In the genomic region with DNA sequence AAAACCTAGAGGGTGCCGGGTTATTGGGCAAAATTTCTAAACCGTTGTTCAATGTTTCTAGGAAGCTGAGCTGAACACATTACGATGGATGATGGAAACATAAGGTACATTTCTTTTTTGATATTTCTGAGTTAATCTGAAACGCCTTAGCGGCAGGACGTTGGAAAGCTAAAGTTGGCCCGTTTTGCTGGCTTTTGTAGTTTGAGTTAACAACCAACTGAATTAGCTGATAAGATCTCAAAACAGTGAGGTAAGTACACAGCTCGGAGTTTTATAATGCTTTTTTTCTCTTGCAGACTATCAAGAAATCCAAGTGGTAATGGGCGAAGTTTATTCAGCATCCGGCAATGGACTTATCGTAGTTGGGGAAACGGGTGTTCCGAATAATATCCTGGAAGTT, we compare ENCODE assay signal across 8 cellular contexts.
DNase-seq lines count a peak whose midpoint lies in the region; ATAC-seq lines count a peak whose summit lies in the region.

No MANE protein-coding gene starts in this region.

- H3K4me1 ChIP-seq in ACC112 (ENCODE audit: control insufficient read depth, insufficient read depth, low read length, unreplicated experiment) (peaks cover 36% of the 10 kb centered on the region), mucosa of stomach (ENCODE audit: control insufficient read depth, insufficient read depth, low read length) (peaks cover 18% of the 10 kb centered on the region)

- H3K79me2 ChIP-seq in ACC112 (ENCODE audit: control insufficient read depth, insufficient read depth, low read length, unreplicated experiment), result peaks cover 24% of the 10 kb centered on the region

- H3K27me3 ChIP-seq in ACC112 (ENCODE audit: insufficient read depth, low read length) (no peaks in the 10 kb centered on the region; the same call in 1 of the 2 replicates), mucosa of stomach (ENCODE audit: control insufficient read depth, insufficient read depth, low read length) (no peaks in the 10 kb centered on the region)

- H3K9ac ChIP-seq in mucosa of stomach (ENCODE audit: low read length), result peak overlapping the region; percentile 89

- peaks cover 32% of the 10 kb centered on the region for H3K4me1 Mint-ChIP-seq in central memory CD8-positive, alpha-beta T cell

- peak overlapping the region; percentile 87 for H3K4me3 Mint-ChIP-seq in central memory CD8-positive, alpha-beta T cell

- ATAC-seq in central memory CD8-positive, alpha-beta T cell (replicated peaks; ENCODE audit: extremely low read depth, poor library complexity, severe bottlenecking), result no peak
- ATAC-seq in HG03342 (IDR thresholded peaks at IDR 0.05; ENCODE audit: unreplicated experiment), result no peak

- peak overlapping the region; percentile 98 for H3K27ac Mint-ChIP-seq in central memory CD8-positive, alpha-beta T cell (ENCODE audit: low read depth)

- DNase-seq in central memory CD8-positive, alpha-beta T cell (ENCODE audit: low spot score in 2 of 2), result no peak
- DNase-seq in NCI-H774 (lab: John Stamatoyannopoulos, UW) (no peak), iPS-NIHi11 (ENCODE audit: low spot score) (no peak), NCI-H2029 treated with DMSO at 0.1 percent for 48 hours (lab: John Stamatoyannopoulos, UW) (no peak)

- H3K27me3 Mint-ChIP-seq in central memory CD8-positive, alpha-beta T cell, result no peaks in the 10 kb centered on the region

- H3K27ac ChIP-seq in ACC112 (ENCODE audit: low read depth, low read length) (peak overlapping the region; percentile 71), KOPT-K1 (ENCODE audit: low read depth, low read length, poor library complexity, severe bottlenecking) (peak overlapping the region; percentile 92)

- peaks cover 18% of the 10 kb centered on the region for H3K36me3 ChIP-seq in ACC112 (ENCODE audit: insufficient read depth, low read length)
- H3K36me3 ChIP-seq in KOPT-K1 (ENCODE audit: insufficient read depth, low read length), result peaks cover 45% of the 10 kb centered on the region
- no peaks in the 10 kb centered on the region for H3K36me3 ChIP-seq in mucosa of stomach (ENCODE audit: control insufficient read depth, insufficient read depth, low read length)

- H3K9me3 Mint-ChIP-seq in central memory CD8-positive, alpha-beta T cell, result no peaks in the 10 kb centered on the region

- H3K4me3 ChIP-seq in ACC112 (ENCODE audit: low read depth, low read length) (peak overlapping the region; percentile 91), mucosa of stomach (ENCODE audit: low read length) (peak overlapping the region; percentile 73)

- H3K9me3 ChIP-seq in KOPT-K1 (ENCODE audit: insufficient read depth, low read length, poor library complexity, severe bottlenecking) (no peaks in the 10 kb centered on the region), mucosa of stomach (ENCODE audit: control insufficient read depth, low read length) (no peaks in the 10 kb centered on the region)

- H2AFZ ChIP-seq in ACC112 (ENCODE audit: low read length, unreplicated experiment), result peak overlapping the region; percentile 2

- peaks cover 37% of the 10 kb centered on the region for H3K36me3 Mint-ChIP-seq in central memory CD8-positive, alpha-beta T cell (ENCODE audit: insufficient read depth)
